Comparison of ENCODE assay signal across 20 cellular contexts in the genomic region with DNA sequence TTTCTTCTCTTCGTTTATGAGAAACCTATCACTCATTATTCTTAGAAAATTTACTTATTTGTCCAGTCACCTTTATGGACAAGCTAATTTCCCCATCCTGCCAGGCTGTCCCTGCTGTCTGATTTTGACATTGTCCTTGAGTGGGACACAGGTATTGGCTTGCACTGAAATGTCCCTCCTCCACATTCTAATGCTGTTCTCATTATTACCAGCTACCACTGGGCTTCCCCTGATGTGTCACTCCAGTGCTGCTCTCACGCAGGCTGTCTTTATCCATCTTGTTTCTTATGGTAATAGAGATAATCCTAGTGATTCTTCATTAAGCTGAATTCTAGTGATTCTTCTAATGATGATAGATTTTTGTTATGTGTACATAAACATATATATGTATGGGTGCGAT. TPM values are rescaled to one million over a fixed set of nuclear protein-coding genes. Genes with fewer than 3 reads are reported as not detected.
DNase-seq lines count a peak whose midpoint lies in the region; ATAC-seq lines count a peak whose summit lies in the region.
"Had no signal": no experiment of that assay in that cellular context is flagged by ENCODE, and none has a peak within 500 bp of the region (broad histone marks: within the 10 kb centered on the region; RNA-seq: fewer than 3 reads in every experiment).

No MANE protein-coding gene starts in this region.

- no peaks in the 10 kb centered on the region for H3K27me3 Mint-ChIP-seq in activated naive CD4-positive, alpha-beta T cell treated with anti-CD3 and anti-CD28 coated beads for 36 hours (ENCODE audit: low read depth)
- H3K27me3 Mint-ChIP-seq: CD4-positive, alpha-beta memory T cell had no signal

- no peak overlapping the region for H3K27ac Mint-ChIP-seq in activated naive CD4-positive, alpha-beta T cell treated with anti-CD3 and anti-CD28 coated beads for 36 hours
- no peak overlapping the region for H3K27ac Mint-ChIP-seq in stimulated activated effector memory CD8-positive, alpha-beta T cell treated with anti-CD3 and anti-CD28 coated beads, Interleukin-12 subunit alpha, Interleukin-12 subunit beta, amount 100 ng/mL, for 72 hours
- H3K27ac Mint-ChIP-seq: IgD-negative memory B cell had no signal

- H3K4me1 Mint-ChIP-seq in activated naive CD4-positive, alpha-beta T cell treated with anti-CD3 and anti-CD28 coated beads for 36 hours (ENCODE audit: low read depth), result no peaks in the 10 kb centered on the region
- no peaks in the 10 kb centered on the region for H3K4me1 Mint-ChIP-seq in stimulated activated effector memory CD8-positive, alpha-beta T cell treated with anti-CD3 and anti-CD28 coated beads, Interleukin-12 subunit alpha, Interleukin-12 subunit beta, amount 100 ng/mL, for 72 hours
- H3K4me1 Mint-ChIP-seq: CD14-positive monocyte, IgD-negative memory B cell had no signal

- in situ Hi-C loops in HAP-1 (cut with MboI; ENCODE audit: low sequenced_read_pairs), result no loop called here

- CTCF ChIA-PET in activated naive CD4-positive, alpha-beta T cell treated with anti-CD3 and anti-CD28 coated beads for 36 hours (lab: Charles Lee), result interaction anchor here (0.6 kb wide), 1 partner anchor 65 kb away, joined by 3 read pairs; no protein-coding TSS in a partner anchor

- no peaks in the 10 kb centered on the region for H3K36me3 Mint-ChIP-seq in activated naive CD4-positive, alpha-beta T cell treated with anti-CD3 and anti-CD28 coated beads for 36 hours (ENCODE audit: low read depth)
- H3K36me3 Mint-ChIP-seq in stimulated activated effector memory CD8-positive, alpha-beta T cell treated with anti-CD3 and anti-CD28 coated beads, Interleukin-12 subunit alpha, Interleukin-12 subunit beta, amount 100 ng/mL, for 72 hours, result no peaks in the 10 kb centered on the region
- H3K36me3 Mint-ChIP-seq: CD14-positive monocyte; CD4-positive, alpha-beta memory T cell; IgD-negative memory B cell had no signal

- no peaks in the 10 kb centered on the region for H3K9me3 ChIP-seq in HAP-1
- H3K9me3 ChIP-seq: BLaER1 had no signal

- ATAC-seq in HG03432 (IDR thresholded peaks at IDR 0.05; ENCODE audit: unreplicated experiment) (peak; percentile 67), HG03565 (IDR thresholded peaks at IDR 0.05; ENCODE audit: unreplicated experiment) (no peak)
- peak; percentile 48 for ATAC-seq in stimulated activated effector memory CD8-positive, alpha-beta T cell treated with anti-CD3 and anti-CD28 coated beads, Interleukin-12 subunit alpha, Interleukin-12 subunit beta, amount 100 ng/mL, for 72 hours
- ATAC-seq: HepG2 had no signal

- H3K36me3 ChIP-seq in HAP-1 (replicated peaks), result no peaks in the 10 kb centered on the region
- H3K36me3 ChIP-seq: BLaER1 had no signal

- H3K4me3 Mint-ChIP-seq in activated naive CD4-positive, alpha-beta T cell treated with anti-CD3 and anti-CD28 coated beads for 36 hours, result no peak overlapping the region
- H3K4me3 Mint-ChIP-seq in stimulated activated effector memory CD8-positive, alpha-beta T cell treated with anti-CD3 and anti-CD28 coated beads, Interleukin-12 subunit alpha, Interleukin-12 subunit beta, amount 100 ng/mL, for 72 hours, result no peak overlapping the region
- H3K4me3 Mint-ChIP-seq: CD14-positive monocyte; CD4-positive, alpha-beta memory T cell; IgD-negative memory B cell had no signal

- no peak overlapping the region for H3K4me3 ChIP-seq in HAP-1
- H3K4me3 ChIP-seq: BLaER1 had no signal

- DNase-seq in activated naive CD4-positive, alpha-beta T cell treated with anti-CD3 and anti-CD28 coated beads for 36 hours, result peak; percentile 5
- DNase-seq in activated naive CD4-positive, alpha-beta T cell treated with Interleukin-2 at 50 U/mL for 16 hours, result no peak
- DNase-seq in HAP-1 (ENCODE audit: low spot score in 2 of 2) (peak; percentile 38 to 47), GM19238 (ENCODE audit: insufficient read length, low spot score) (no peak), NCI-H1417 (lab: John Stamatoyannopoulos, UW) (no peak)
- no peak for DNase-seq in stimulated activated effector memory CD8-positive, alpha-beta T cell treated with anti-CD3 and anti-CD28 coated beads, Interleukin-12 subunit alpha, Interleukin-12 subunit beta, amount 100 ng/mL, for 72 hours (ENCODE audit: low spot score in 2 of 2)
- DNase-seq: 8988T; CD4-positive, alpha-beta memory T cell; DMS153; DMS79; GDM1; HCEC 1CT; Karpas-422; KBM-7 had no signal

- no peaks in the 10 kb centered on the region for H3K9me3 Mint-ChIP-seq in activated naive CD4-positive, alpha-beta T cell treated with anti-CD3 and anti-CD28 coated beads for 36 hours
- no peaks in the 10 kb centered on the region for H3K9me3 Mint-ChIP-seq in stimulated activated effector memory CD8-positive, alpha-beta T cell treated with anti-CD3 and anti-CD28 coated beads, Interleukin-12 subunit alpha, Interleukin-12 subunit beta, amount 100 ng/mL, for 72 hours
- H3K9me3 Mint-ChIP-seq: IgD-negative memory B cell had no signal

- H3K4me1 ChIP-seq in HAP-1, result no peaks in the 10 kb centered on the region
- H3K4me1 ChIP-seq: BLaER1 had no signal

- no peaks in the 10 kb centered on the region for H3K27me3 ChIP-seq in HAP-1 (ENCODE audit: low read depth)
- H3K27me3 ChIP-seq: BLaER1 had no signal

- intact Hi-C loops in activated naive CD4-positive, alpha-beta T cell treated with anti-CD3 and anti-CD28 coated beads for 36 hours (cut with micrococcal nuclease), result no loop called here

RNA-seq across cellular contexts. Expression of a gene that starts 48.1 kb away (rescaled TPM):
- total RNA-seq in activated naive CD4-positive, alpha-beta T cell treated with anti-CD3 and anti-CD28 coated beads for 36 hours, result 10 to 100 TPM; 27.8 to 29.1 TPM

Comparison
In these comparisons a context has a peak if more than half of its experiments do, and no peak if none do; other contexts are left out.
1. DNase-seq: peak in activated naive CD4-positive, alpha-beta T cell treated with anti-CD3 and anti-CD28 coated beads for 36 hours (single experiment) and HAP-1 (2 of 2); none in activated naive CD4-positive, alpha-beta T cell treated with Interleukin-2 at 50 U/mL for 16 hours (single experiment), stimulated activated effector memory CD8-positive, alpha-beta T cell treated with anti-CD3 and anti-CD28 coated beads, Interleukin-12 subunit alpha, Interleukin-12 subunit beta, amount 100 ng/mL, for 72 hours (0 of 2), GM19238 (single experiment) and NCI-H1417 (0 of 3).